In the genomic region with DNA sequence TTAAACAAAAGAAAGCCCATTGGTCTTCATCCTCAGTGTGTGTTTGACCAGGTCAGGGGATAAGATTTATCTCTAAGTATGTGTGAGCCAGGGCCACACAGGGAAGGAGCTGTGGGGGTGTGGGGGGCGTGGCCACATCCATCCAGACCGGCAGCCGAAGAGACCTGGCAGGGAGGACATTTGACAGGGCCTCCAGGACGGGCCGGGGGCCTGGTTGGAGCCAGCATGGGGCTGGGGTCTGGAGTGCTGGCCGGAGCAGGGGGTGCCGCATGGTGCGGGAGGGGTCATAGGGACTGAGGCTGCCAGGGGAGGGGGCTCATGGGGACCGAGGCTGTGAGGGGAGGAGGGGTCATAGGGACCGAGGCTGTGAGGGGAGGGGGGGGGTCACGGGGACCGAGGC, we compare ENCODE assay signal across 25 cellular contexts. TPM values are rescaled to one million over a fixed set of nuclear protein-coding genes. Genes with fewer than 3 reads are reported as not detected.
"Had no signal": no experiment of that assay in that cellular context is flagged by ENCODE, and none has a peak within 500 bp of the region (broad histone marks: within the 10 kb centered on the region; RNA-seq: fewer than 3 reads in every experiment).

No MANE protein-coding gene starts in this region.

- H3K36me3 ChIP-seq: colonic mucosa had no signal

- H3K36me3 Mint-ChIP-seq: activated naive CD4-positive, alpha-beta T cell treated with anti-CD3 and anti-CD28 coated beads, Interleukin-2, amount 50 U/mL, for 72 hours; memory B cell; natural killer cell had no signal

- H3K27me3 ChIP-seq: colonic mucosa, esophagus squamous epithelium, sigmoid colon, tibial nerve had no signal

- ATAC-seq: activated CD4-positive, alpha-beta T cell treated with anti-CD3 and anti-CD28 coated beads for 36 hours; activated naive CD4-positive, alpha-beta T cell treated with anti-CD3 and anti-CD28 coated beads, Interleukin-2, amount 50 U/mL, for 72 hours; activated T-cell treated with anti-CD3 and anti-CD28 coated beads, Interleukin-2, amount 50 U/mL, for 72 hours; natural killer cell; stimulated activated naive B cell treated with anti-CD40 and anti-IgM and Interleukin-4, amounts not matched to agents 10 μg/mL and 1 μg/mL and 100 μg/mL, for 72 hours had no signal

- H3K4me3 Mint-ChIP-seq: activated CD4-positive, alpha-beta T cell treated with anti-CD3 and anti-CD28 coated beads for 36 hours; activated T-cell treated with anti-CD3 and anti-CD28 coated beads, Interleukin-2, amount 50 U/mL, for 72 hours; memory B cell; natural killer cell; stimulated activated naive B cell treated with anti-CD40 and anti-IgM and Interleukin-4, amounts not matched to agents 10 μg/mL and 1 μg/mL and 100 μg/mL, for 72 hours; T-helper 2 cell treated with Interferon-gamma antibody and Interleukin-4, amounts not matched to agents 5 μg/mL and 100 μg/mL, for 36 hours had no signal

- H3K9me3 ChIP-seq: colonic mucosa, esophagus squamous epithelium, sigmoid colon, tibial nerve had no signal

- H3K4me3 ChIP-seq: colonic mucosa, esophagus squamous epithelium, sigmoid colon, tibial nerve had no signal

- H3K27ac ChIP-seq: colonic mucosa, epithelial cell of prostate, esophagus squamous epithelium, tibial nerve had no signal

- H3K27ac Mint-ChIP-seq: activated CD4-positive, alpha-beta T cell treated with anti-CD3 and anti-CD28 coated beads for 36 hours; activated naive CD4-positive, alpha-beta T cell treated with anti-CD3 and anti-CD28 coated beads, Interleukin-2, amount 50 U/mL, for 72 hours; activated T-cell treated with anti-CD3 and anti-CD28 coated beads, Interleukin-2, amount 50 U/mL, for 72 hours; memory B cell; natural killer cell; stimulated activated naive B cell treated with anti-CD40 and anti-IgM and Interleukin-4, amounts not matched to agents 10 μg/mL and 1 μg/mL and 100 μg/mL, for 72 hours; T-helper 2 cell treated with Interferon-gamma antibody and Interleukin-4, amounts not matched to agents 5 μg/mL and 100 μg/mL, for 36 hours had no signal

- H3K9me3 Mint-ChIP-seq: activated naive CD4-positive, alpha-beta T cell treated with anti-CD3 and anti-CD28 coated beads, Interleukin-2, amount 50 U/mL, for 72 hours; activated T-cell treated with anti-CD3 and anti-CD28 coated beads, Interleukin-2, amount 50 U/mL, for 72 hours; memory B cell; natural killer cell; stimulated activated naive B cell treated with anti-CD40 and anti-IgM and Interleukin-4, amounts not matched to agents 10 μg/mL and 1 μg/mL and 100 μg/mL, for 72 hours; T-helper 2 cell treated with Interferon-gamma antibody and Interleukin-4, amounts not matched to agents 5 μg/mL and 100 μg/mL, for 36 hours had no signal

- H3K4me1 ChIP-seq: colonic mucosa, esophagus squamous epithelium had no signal

- FAIRE-seq: bronchial epithelial cell, endometrium, islet of Langerhans, small intestine had no signal

- H3K27me3 Mint-ChIP-seq: activated CD4-positive, alpha-beta T cell treated with anti-CD3 and anti-CD28 coated beads for 36 hours; memory B cell; stimulated activated naive B cell treated with anti-CD40 and anti-IgM and Interleukin-4, amounts not matched to agents 10 μg/mL and 1 μg/mL and 100 μg/mL, for 72 hours had no signal

- DNase-seq: activated CD4-positive, alpha-beta T cell treated with anti-CD3 and anti-CD28 coated beads for 36 hours; activated CD4-positive, CD25-positive, alpha-beta regulatory T cell; activated naive CD4-positive, alpha-beta T cell; activated T-cell treated with anti-CD3 and anti-CD28 coated beads for 4 hours; activated T-cell treated with anti-CD3 and anti-CD28 coated beads, Interleukin-2, amount 50 U/mL, for 72 hours; colonic mucosa; effector CD8-positive, alpha-beta T cell; esophagus squamous epithelium; foreskin melanocyte; natural killer cell; sigmoid colon; stimulated activated CD4-positive, alpha-beta T cell treated with anti-CD3 and anti-CD28 coated beads, Interleukin-4, amount 100 ng/mL, for 4 hours; stimulated activated CD8-positive, alpha-beta memory T cell treated with anti-CD3 and anti-CD28 coated beads, Interleukin-4, amount 100 ng/mL, for 48 hours; stimulated activated naive B cell treated with anti-CD40 and anti-IgM and Interleukin-4, amounts not matched to agents 10 μg/mL and 1 μg/mL and 100 μg/mL, for 72 hours; T-helper 1 cell had no signal

- H3K4me1 Mint-ChIP-seq: activated CD4-positive, alpha-beta T cell treated with anti-CD3 and anti-CD28 coated beads for 36 hours; memory B cell; natural killer cell had no signal

RNA-seq across cellular contexts. Expression of a gene that starts 20.4 kb away (rescaled TPM):
- total RNA-seq: osteocyte had no signal
